13 cellular contexts compared by ENCODE assay signal in genomic region chr5:103915081-103915480, GRCh38.
DNase-seq lines count a peak whose midpoint lies in the region; ATAC-seq and TF ChIP-seq lines count a peak whose summit lies in the region.
"Had no signal": no experiment of that assay in that cellular context is flagged by ENCODE, and none has a peak within 500 bp of the region (broad histone marks: within the 10 kb centered on the region; RNA-seq: fewer than 3 reads in every experiment).

No MANE protein-coding gene starts in this region.

- peak; percentile 50 for DNase-seq in EH (ENCODE audit: low read depth)
- peak; percentile 19 for DNase-seq in LHCN-M2 (ENCODE audit: low read depth)
- DNase-seq in cerebellar cortex (ENCODE audit: low spot score): peak; percentile 48
- no peak for DNase-seq in omental fat pad (ENCODE audit: low spot score)
- DNase-seq in NCI-H69 (lab: John Stamatoyannopoulos, UW): no peak
- no peak for DNase-seq in putamen (ENCODE audit: low spot score)
- DNase-seq: Caco-2; CD8-positive, alpha-beta memory T cell; DMS53; GOT3; H9 had no signal

- TF ChIP-seq CTCF in omental fat pad (IDR thresholded peaks at IDR 0.05): no peak

- ATAC-seq in omental fat pad (ENCODE audit: low FRiP score) (no peak), HG02884 (IDR thresholded peaks at IDR 0.05; ENCODE audit: unreplicated experiment) (no peak)
- ATAC-seq: A549 had no signal

Comparison
In these comparisons a context has a peak if more than half of its experiments do, and no peak if none do; other contexts are left out.
1. DNase-seq: peak in EH (single experiment), LHCN-M2 (single experiment) and cerebellar cortex (single experiment); none in omental fat pad (single experiment), NCI-H69 (single experiment) and putamen (single experiment).